ENCODE assay signal across 8 cellular contexts in genomic region chr6:31663087-31663960, GRCh38. TPM values are rescaled to one million over a fixed set of nuclear protein-coding genes. Genes with fewer than 3 reads are reported as not detected.
A peak's percentile ranks its signal among the peaks of the same experiment; 100 is the strongest.
DNase-seq lines count a peak whose midpoint lies in the region; TF ChIP-seq lines count a peak whose summit lies in the region.

No MANE protein-coding gene starts in this region.

- H3K36me3 ChIP-seq in iPS-20b (ENCODE audit: insufficient read depth, low read depth, low read length) (peaks cover 46% of the 10 kb centered on the region), suprapubic skin (peaks cover 18% of the 10 kb centered on the region)

- no peaks in the 10 kb centered on the region for H3K9me3 Mint-ChIP-seq in T-helper 2 cell treated with Interferon-gamma antibody and Interleukin-4, amounts not matched to agents 5 μg/mL and 100 μg/mL, for 36 hours
- no peaks in the 10 kb centered on the region for H3K9me3 Mint-ChIP-seq in activated T-helper 2 cell treated with anti-CD3 and anti-CD28 coated beads, Interferon-gamma antibody, Interleukin-2, Interleukin-4, amounts not matched to agents 10 μg/mL and 5 μg/mL and 100 μg/mL, durations not matched to agents 14 hours and 24 hours and 36 hours

- H3K4me3 Mint-ChIP-seq in T-helper 2 cell treated with Interferon-gamma antibody and Interleukin-4, amounts not matched to agents 5 μg/mL and 100 μg/mL, for 36 hours, result peak overlapping the region; percentile 98
- peak overlapping the region; percentile 96 for H3K4me3 Mint-ChIP-seq in activated T-helper 2 cell treated with anti-CD3 and anti-CD28 coated beads, Interferon-gamma antibody, Interleukin-2, Interleukin-4, amounts not matched to agents 10 μg/mL and 5 μg/mL and 100 μg/mL, durations not matched to agents 14 hours and 24 hours and 36 hours (ENCODE audit: low read depth)

- H3K27ac ChIP-seq in iPS-20b (ENCODE audit: low read length) (no peak overlapping the region), suprapubic skin (peak overlapping the region; percentile 98)

- H3K9ac ChIP-seq in iPS-20b (ENCODE audit: low read depth, low read length), result peak overlapping the region; percentile 98; the same call in 1 of the 2 replicates

- H3K27me3 Mint-ChIP-seq in T-helper 2 cell treated with Interferon-gamma antibody and Interleukin-4, amounts not matched to agents 5 μg/mL and 100 μg/mL, for 36 hours (ENCODE audit: low read depth), result no peaks in the 10 kb centered on the region
- H3K27me3 Mint-ChIP-seq in activated T-helper 2 cell treated with anti-CD3 and anti-CD28 coated beads, Interferon-gamma antibody, Interleukin-2, Interleukin-4, amounts not matched to agents 10 μg/mL and 5 μg/mL and 100 μg/mL, durations not matched to agents 14 hours and 24 hours and 36 hours (ENCODE audit: low read depth), result no peaks in the 10 kb centered on the region

- H3K27me3 ChIP-seq in iPS-20b (ENCODE audit: insufficient read depth, low read length) (no peaks in the 10 kb centered on the region), suprapubic skin (no peaks in the 10 kb centered on the region)

- TF ChIP-seq POLR2A in suprapubic skin (IDR thresholded peaks at IDR 0.05), result no peak

- 63% methylated on average over 10 of the region's 10 CpGs for WGBS in suprapubic skin

- H3K4me1 ChIP-seq in iPS-20b (ENCODE audit: insufficient read depth, low read length), result peaks cover 10% of the 10 kb centered on the region; the same call in 1 of the 2 replicates
- peaks cover 73% of the 10 kb centered on the region for H3K4me1 ChIP-seq in suprapubic skin

- H3K36me3 Mint-ChIP-seq in T-helper 2 cell treated with Interferon-gamma antibody and Interleukin-4, amounts not matched to agents 5 μg/mL and 100 μg/mL, for 36 hours (ENCODE audit: low read depth), result peaks cover 65% of the 10 kb centered on the region
- peaks cover 79% of the 10 kb centered on the region for H3K36me3 Mint-ChIP-seq in activated T-helper 2 cell treated with anti-CD3 and anti-CD28 coated beads, Interferon-gamma antibody, Interleukin-2, Interleukin-4, amounts not matched to agents 10 μg/mL and 5 μg/mL and 100 μg/mL, durations not matched to agents 14 hours and 24 hours and 36 hours (ENCODE audit: low read depth)

- TF ChIP-seq EP300 in suprapubic skin (IDR thresholded peaks at IDR 0.05), result no peak

- H3K9me3 ChIP-seq in iPS-20b (ENCODE audit: insufficient read depth, low read depth, low read length) (no peaks in the 10 kb centered on the region), suprapubic skin (no peaks in the 10 kb centered on the region)

- H3K4me1 Mint-ChIP-seq in T-helper 2 cell treated with Interferon-gamma antibody and Interleukin-4, amounts not matched to agents 5 μg/mL and 100 μg/mL, for 36 hours (ENCODE audit: low read depth), result peaks cover 60% of the 10 kb centered on the region
- peaks cover 60% of the 10 kb centered on the region for H3K4me1 Mint-ChIP-seq in activated T-helper 2 cell treated with anti-CD3 and anti-CD28 coated beads, Interferon-gamma antibody, Interleukin-2, Interleukin-4, amounts not matched to agents 10 μg/mL and 5 μg/mL and 100 μg/mL, durations not matched to agents 14 hours and 24 hours and 36 hours (ENCODE audit: low read depth)

- intact Hi-C loops in activated T-helper 2 cell treated with anti-CD3 and anti-CD28 coated beads, Interferon-gamma antibody, Interleukin-2, Interleukin-4, amounts not matched to agents 10 μg/mL and 5 μg/mL and 100 μg/mL, durations not matched to agents 14 hours and 24 hours and 36 hours (cut with micrococcal nuclease), result loop anchor here (5.0 kb wide), 1 partner anchor 1754 kb away; the partner anchor contains the start of gene CUTA

- peak overlapping the region; percentile 96; the same call in 1 of the 2 replicates for H3K4me3 ChIP-seq in iPS-20b (ENCODE audit: low read length)
- H3K4me3 ChIP-seq in suprapubic skin, result peak overlapping the region; percentile 84

- no peak for TF ChIP-seq CTCF in suprapubic skin (IDR thresholded peaks at IDR 0.05)

- DNase-seq in T-helper 2 cell treated with Interferon-gamma antibody and Interleukin-4, amounts not matched to agents 5 μg/mL and 100 μg/mL, for 36 hours (ENCODE audit: low spot score), result no peak
- DNase-seq in T-helper 2 cell, result no peak
- no peak for DNase-seq in activated T-helper 2 cell treated with anti-CD3 and anti-CD28 coated beads, Interferon-gamma antibody, Interleukin-2, Interleukin-4, amounts not matched to agents 10 μg/mL and 5 μg/mL and 100 μg/mL, durations not matched to agents 14 hours and 24 hours and 36 hours (ENCODE audit: low spot score)
- no peak for DNase-seq in suprapubic skin (ENCODE audit: low spot score in 2 of 2)
- DNase-seq in HuH-7 (ENCODE audit: low spot score), result no peak
- DNase-seq in NCI-H345 treated with DMSO at 0.1 percent for 48 hours (lab: John Stamatoyannopoulos, UW; ENCODE audit: unreplicated experiment), result no peak
- no peak for DNase-seq in NCI-H2081 (lab: John Stamatoyannopoulos, UW)

- H3K27ac Mint-ChIP-seq in T-helper 2 cell treated with Interferon-gamma antibody and Interleukin-4, amounts not matched to agents 5 μg/mL and 100 μg/mL, for 36 hours, result peak overlapping the region; percentile 97
- peak overlapping the region; percentile 94 for H3K27ac Mint-ChIP-seq in activated T-helper 2 cell treated with anti-CD3 and anti-CD28 coated beads, Interferon-gamma antibody, Interleukin-2, Interleukin-4, amounts not matched to agents 10 μg/mL and 5 μg/mL and 100 μg/mL, durations not matched to agents 14 hours and 24 hours and 36 hours

RNA-seq across cellular contexts. Expression of gene GPANK1, which starts 1.5 kb away (rescaled TPM):
- 31.5 and 34.7 TPM in 2 replicates for total RNA-seq in activated T-helper 2 cell treated with anti-CD3 and anti-CD28 coated beads, Interferon-gamma antibody, Interleukin-2, Interleukin-4, amounts not matched to agents 10 μg/mL and 5 μg/mL and 100 μg/mL, durations not matched to agents 14 hours and 24 hours and 36 hours
- total RNA-seq in suprapubic skin, result 10 to 100 TPM; 15.0 to 22.6 (median 20.1) TPM

RNA-seq across cellular contexts. Expression of gene CSNK2B, which starts 2.6 kb away (rescaled TPM):
- 266 and 279 TPM in 2 replicates for total RNA-seq in activated T-helper 2 cell treated with anti-CD3 and anti-CD28 coated beads, Interferon-gamma antibody, Interleukin-2, Interleukin-4, amounts not matched to agents 10 μg/mL and 5 μg/mL and 100 μg/mL, durations not matched to agents 14 hours and 24 hours and 36 hours
- total RNA-seq in suprapubic skin, result 100 to 1,000 TPM; 381 to 429 (median 403) TPM

RNA-seq across cellular contexts. Expression of gene C6orf47, which starts 2.7 kb away (rescaled TPM):
- total RNA-seq in activated T-helper 2 cell treated with anti-CD3 and anti-CD28 coated beads, Interferon-gamma antibody, Interleukin-2, Interleukin-4, amounts not matched to agents 10 μg/mL and 5 μg/mL and 100 μg/mL, durations not matched to agents 14 hours and 24 hours and 36 hours, result 18.1 and 19.3 TPM in 2 replicates
- total RNA-seq in suprapubic skin, result 10 to 100 TPM; 31.6 to 41.0 (median 38.1) TPM

RNA-seq across cellular contexts. Expression of gene LY6G5B, which starts 6.5 kb away (rescaled TPM):
- total RNA-seq in activated T-helper 2 cell treated with anti-CD3 and anti-CD28 coated beads, Interferon-gamma antibody, Interleukin-2, Interleukin-4, amounts not matched to agents 10 μg/mL and 5 μg/mL and 100 μg/mL, durations not matched to agents 14 hours and 24 hours and 36 hours, result 31.0 and 32.1 TPM in 2 replicates
- total RNA-seq in suprapubic skin, result 10 to 100 TPM; 11.4 to 63.7 (median 13.9) TPM

RNA-seq across cellular contexts. Expression of gene APOM, which starts 7.6 kb away (rescaled TPM):
- 2.3 and 2.4 TPM in 2 replicates for total RNA-seq in activated T-helper 2 cell treated with anti-CD3 and anti-CD28 coated beads, Interferon-gamma antibody, Interleukin-2, Interleukin-4, amounts not matched to agents 10 μg/mL and 5 μg/mL and 100 μg/mL, durations not matched to agents 14 hours and 24 hours and 36 hours
- 1 to 10 TPM; 2.8 to 8.3 (median 6.1) TPM for total RNA-seq in suprapubic skin
